Comparison of ENCODE assay signal across 1 cellular context in genomic region chr16:30627-31026, GRCh38. TPM values are rescaled to one million over a fixed set of nuclear protein-coding genes. Genes with fewer than 3 reads are reported as not detected.
"Had no signal": no experiment of that assay in that cellular context is flagged by ENCODE, and none has a peak within 500 bp of the region (broad histone marks: within the 10 kb centered on the region; RNA-seq: fewer than 3 reads in every experiment).

No MANE protein-coding gene starts in this region.

RNA-seq across cellular contexts. Expression of gene RHBDF1, which starts 41.8 kb away (rescaled TPM):
- total RNA-seq: naive thymus-derived CD8-positive, alpha-beta T cell had no signal
